ENCODE assay signal across 8 cellular contexts in the genomic region with DNA sequence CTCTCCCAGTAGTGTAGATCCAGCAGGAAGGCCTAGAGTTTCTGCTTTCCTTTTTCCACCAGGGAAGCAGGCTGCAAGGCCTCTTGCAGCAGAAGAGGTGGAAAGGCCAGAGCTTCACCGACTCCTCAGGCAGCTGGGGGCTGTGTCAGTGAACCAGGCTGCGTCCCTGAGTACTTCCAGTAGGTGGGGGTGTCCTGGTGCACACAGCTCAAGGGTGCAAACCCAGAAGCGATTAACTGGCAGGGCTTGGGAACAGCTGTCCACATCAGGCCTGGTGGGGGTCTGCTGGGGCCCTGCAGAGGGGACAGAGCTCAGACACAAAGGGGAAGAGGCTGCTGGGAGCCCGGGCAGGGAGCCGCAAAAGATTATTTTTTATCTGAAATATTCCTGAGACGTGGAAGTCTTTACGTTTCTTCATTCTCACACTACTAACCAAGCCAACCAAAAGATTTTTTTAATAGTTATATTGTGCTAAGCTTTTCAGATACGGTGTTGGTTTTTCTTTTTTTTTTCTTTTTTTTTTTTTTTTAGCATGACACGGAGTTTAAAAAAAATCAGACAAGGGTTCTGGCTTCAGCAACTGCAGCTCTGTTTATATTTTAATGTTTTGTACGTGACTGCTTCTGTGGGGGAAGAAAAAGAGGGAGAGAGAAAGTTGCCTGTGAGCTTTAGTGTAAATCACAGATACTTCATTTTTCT.
DNase-seq lines count a peak whose midpoint lies in the region; ATAC-seq lines count a peak whose summit lies in the region.

No MANE protein-coding gene starts in this region.

- H3K4me1 ChIP-seq in adipocyte (ENCODE audit: control insufficient read depth, insufficient read depth, low read length) (peaks cover 48% of the 10 kb centered on the region), iPS-20b (ENCODE audit: insufficient read depth, low read length) (peaks cover 26% of the 10 kb centered on the region; the same call in 1 of the 2 replicates)

- peak; percentile 62 for ATAC-seq in stimulated activated naive CD8-positive, alpha-beta T cell treated with anti-CD3 and anti-CD28 coated beads, Interleukin-15, Interleukin-2, amounts not matched to agents 100 U/mL and 50 U/mL, for 24 hours
- ATAC-seq in GM19467 (IDR thresholded peaks at IDR 0.05; ENCODE audit: unreplicated experiment) = no peak
- no peak for ATAC-seq in HG03571 (IDR thresholded peaks at IDR 0.05; ENCODE audit: unreplicated experiment)

- H3K9ac ChIP-seq in adipocyte (ENCODE audit: low read length) (peak overlapping the region; percentile 68), iPS-20b (ENCODE audit: low read depth, low read length) (peak overlapping the region; percentile 32; the same call in 1 of the 2 replicates)

- H3K27me3 ChIP-seq in adipocyte (replicated peaks; ENCODE audit: control insufficient read depth, insufficient read depth, low read length) (no peaks in the 10 kb centered on the region), iPS-20b (ENCODE audit: insufficient read depth, low read length) (no peaks in the 10 kb centered on the region)

- H3K36me3 ChIP-seq in adipocyte (ENCODE audit: control insufficient read depth, insufficient read depth, low read length, severe bottlenecking) (peaks cover 6% of the 10 kb centered on the region), iPS-20b (ENCODE audit: insufficient read depth, low read depth, low read length) (no peaks in the 10 kb centered on the region)

- no peak overlapping the region for H3K27ac ChIP-seq in iPS-20b (ENCODE audit: low read length)

- H3K9me3 ChIP-seq in adipocyte (ENCODE audit: control insufficient read depth, low read length) (no peaks in the 10 kb centered on the region), iPS-20b (ENCODE audit: insufficient read depth, low read depth, low read length) (no peaks in the 10 kb centered on the region)

- H3K4me3 ChIP-seq in adipocyte (ENCODE audit: low read length) (no peak overlapping the region), iPS-20b (ENCODE audit: low read length) (no peak overlapping the region)

- peak; percentile 16 for DNase-seq in stimulated activated CD4-positive, alpha-beta T cell treated with anti-CD3 and anti-CD28 coated beads, Interleukin-1b, Interleukin-23, amount 100 ng/mL, for 48 hours
- DNase-seq in stimulated activated CD4-positive, alpha-beta T cell treated with anti-CD3 and anti-CD28 coated beads, Interleukin-2, amount 100 ng/mL, for 24 hours = no peak
- DNase-seq in adipocyte (ENCODE audit: low read depth) = peak; percentile 36
- DNase-seq in stimulated activated naive CD8-positive, alpha-beta T cell treated with anti-CD3 and anti-CD28 coated beads, Interleukin-15, Interleukin-2, amounts not matched to agents 100 U/mL and 50 U/mL, for 24 hours = no peak
- DNase-seq in activated CD4-positive, CD25-positive, alpha-beta regulatory T cell (lab: John Stamatoyannopoulos, UW) = no peak

Comparison
In these comparisons a context has a peak if more than half of its experiments do, and no peak if none do; other contexts are left out.
1. DNase-seq: peak in stimulated activated CD4-positive, alpha-beta T cell treated with anti-CD3 and anti-CD28 coated beads, Interleukin-1b, Interleukin-23, amount 100 ng/mL, for 48 hours (single experiment) and adipocyte (single experiment); none in stimulated activated CD4-positive, alpha-beta T cell treated with anti-CD3 and anti-CD28 coated beads, Interleukin-2, amount 100 ng/mL, for 24 hours (0 of 2), stimulated activated naive CD8-positive, alpha-beta T cell treated with anti-CD3 and anti-CD28 coated beads, Interleukin-15, Interleukin-2, amounts not matched to agents 100 U/mL and 50 U/mL, for 24 hours (single experiment) and activated CD4-positive, CD25-positive, alpha-beta regulatory T cell (0 of 4).